8 cellular contexts compared by ENCODE assay signal in the genomic region with DNA sequence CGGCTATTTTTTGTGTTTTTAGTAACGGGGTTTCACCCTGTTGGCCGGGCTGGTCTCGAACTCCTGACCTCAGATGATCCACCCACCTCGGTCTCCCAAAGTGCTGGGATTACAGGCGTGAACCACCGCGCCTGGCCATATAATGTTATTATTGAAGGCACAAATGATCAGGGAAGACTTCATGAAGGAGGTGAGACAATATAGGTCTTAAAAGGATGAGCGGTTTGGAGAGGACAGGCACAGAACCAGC. TPM values are rescaled to one million over a fixed set of nuclear protein-coding genes. Genes with fewer than 3 reads are reported as not detected.
DNase-seq lines count a peak whose midpoint lies in the region; ATAC-seq, FAIRE-seq and TF ChIP-seq lines count a peak whose summit lies in the region.
"Not testable (repeated sequence)": the region's sequence is repeated elsewhere in the genome, so short reads cannot be mapped to it uniquely, and the experiment has no call there.

No MANE protein-coding gene starts in this region.

- DNase-seq in Caco-2; T-helper 2 cell treated with Interferon-gamma antibody and Interleukin-4, amounts not matched to agents 5 μg/mL and 100 μg/mL, for 36 hours (ENCODE audit: low spot score); H1 (ENCODE audit: low read depth in 1 of 2, low spot score in 2 of 2); kidney; suprapubic skin (ENCODE audit: low spot score in 2 of 2): not testable (repeated sequence)
- DNase-seq in activated naive CD4-positive, alpha-beta T cell treated with anti-CD3 and anti-CD28 coated beads, Interleukin-2, amount 10 ng/mL, durations not matched to agents 7 days and 5 days = peak; percentile 29

- H2AFZ ChIP-seq in H1 (ENCODE audit: low read length) = not testable (repeated sequence)
- H2AFZ ChIP-seq in parathyroid adenoma = peak overlapping the region; percentile 65

- not testable (repeated sequence) for H2BK15ac ChIP-seq in H1 (ENCODE audit: low read length)

- not testable (repeated sequence) for TF ChIP-seq POLR2A in H1 (IDR thresholded peaks at IDR 0.05; ENCODE audit: control extremely low read depth in 1 of 2, low read depth in 2 of 2, low read length in 2 of 2); suprapubic skin (IDR thresholded peaks at IDR 0.05)

- FAIRE-seq in H1 (lab: Jason Lieb, UNC); kidney (lab: Jason Lieb, UNC): not testable (repeated sequence)

- 28% methylated on average over 9 of the region's 9 CpGs; no CpG with 5 or more reads in 1 of the 2 experiments for WGBS in H1 (ENCODE audit: extremely low coverage in 1 of 2, insufficient coverage in 1 of 2, insufficient read length in 1 of 2, insufficient replicate concordance in 2 of 2, low coverage in 1 of 2, low lambda C conversion rate in 2 of 2, missing lambda C conversion rate in 1 of 2), 2 experiments
- 7% methylated on average over 9 of the region's 9 CpGs for WGBS in suprapubic skin

- H3K4me1 ChIP-seq in Caco-2 = peaks cover 11% of the 10 kb centered on the region; the same call in 1 of the 2 replicates
- H3K4me1 ChIP-seq in H1 (replicated peaks in 1 of 4; ENCODE audit: control insufficient read depth in 3 of 4, insufficient read depth in 4 of 4, low read length in 3 of 4) = not testable (repeated sequence)
- peaks cover 4 to 11% of the 10 kb centered on the region in 2 donors for H3K4me1 ChIP-seq in kidney (ENCODE audit: control insufficient read depth in 1 of 2, insufficient read depth in 1 of 2, low read depth in 1 of 2, low read length in 2 of 2)
- H3K4me1 ChIP-seq in parathyroid adenoma = peaks cover 12% of the 10 kb centered on the region
- peaks cover 39% of the 10 kb centered on the region for H3K4me1 ChIP-seq in suprapubic skin

- H4K20me1 ChIP-seq in H1 (replicated peaks in 1 of 2; ENCODE audit: control insufficient read depth in 1 of 2, insufficient read depth in 2 of 2, low read length in 2 of 2) = not testable (repeated sequence)

- ATAC-seq in HG03064 (IDR thresholded peaks at IDR 0.05; ENCODE audit: low read depth, unreplicated experiment) = peak; percentile 17

- not testable (repeated sequence) for H3K23me2 ChIP-seq in H1 (ENCODE audit: low read depth, low read length)

- H4K91ac ChIP-seq in H1 (replicated peaks; ENCODE audit: insufficient read length, low read length) = not testable (repeated sequence)

- not testable (repeated sequence) for H2BK5ac ChIP-seq in H1 (ENCODE audit: low read depth, low read length)

- CTCF ChIA-PET in Caco-2 (lab: Charles Lee) = interaction anchor here (0.6 to 2.9 kb wide), 34 partner anchors 8 to 1375 kb away, joined by 3 to 77 read pairs (median 5); a partner anchor contains a TSS
- CTCF ChIA-PET in activated naive CD4-positive, alpha-beta T cell treated with anti-CD3 and anti-CD28 coated beads, Interleukin-2, amount 10 ng/mL, durations not matched to agents 7 days and 5 days (lab: Charles Lee) = interaction anchor here (0.6 to 4.7 kb wide), 7 partner anchors 12 to 1642 kb away, joined by 3 to 19 read pairs (median 4); a partner anchor contains a TSS
- CTCF ChIA-PET in H1 (lab: Charles Lee; ENCODE audit: partially characterized antibody) = interaction anchor here (0.8 to 4.6 kb wide), 20 partner anchors 8 to 380 kb away, joined by 3 to 27 read pairs (median 4); no protein-coding TSS in a partner anchor

- H3K4ac ChIP-seq in H1 (replicated peaks; ENCODE audit: insufficient read length, low read depth, low read length) = not testable (repeated sequence)

- H3K4me2 ChIP-seq in H1 (ENCODE audit: insufficient read depth in 1 of 2, low read depth in 2 of 2, low read length in 2 of 2) = peak overlapping the region; percentile 18 to 46; a peak in 3 of 4 replicates
- not testable (repeated sequence) for H3K4me2 ChIP-seq in parathyroid adenoma (ENCODE audit: low read length)

- POLR2A ChIA-PET in Caco-2 (lab: Charles Lee) = interaction anchor here (0.7 to 1.6 kb wide), 6 partner anchors 12 to 263 kb away, joined by 5 to 28 read pairs (median 9); a partner anchor contains a TSS
- POLR2A ChIA-PET in H1 (lab: Charles Lee; ENCODE audit: partially characterized antibody) = interaction anchor here (0.6 to 1.9 kb wide), 18 partner anchors 9 to 240 kb away, joined by 3 to 9 read pairs (median 4); a partner anchor contains a TSS

- H3K36me3 ChIP-seq in Caco-2 (ENCODE audit: control insufficient read depth, insufficient read depth, low read length); H1 (ENCODE audit: control insufficient read depth in 2 of 4, insufficient read depth in 4 of 4, low read length in 3 of 4); kidney (ENCODE audit: control insufficient read depth in 1 of 2, insufficient read depth in 2 of 2, low read length in 2 of 2); parathyroid adenoma (ENCODE audit: control insufficient read depth, insufficient read depth, low read length); suprapubic skin: not testable (repeated sequence)

- not testable (repeated sequence) for H3K79me1 ChIP-seq in H1 (ENCODE audit: low read depth, low read length)

- intact Hi-C loops in Caco-2 (cut with micrococcal nuclease; ENCODE audit: unreplicated experiment) = loop anchor here (1.0 kb wide), 2 partner anchors 32 to 107 kb away; no protein-coding TSS in a partner anchor
- intact Hi-C loops in kidney (cut with DNase I) = not testable (repeated sequence)

- H3K4me3 ChIP-seq in Caco-2 (ENCODE audit: low read depth, low read length) = peak overlapping the region; percentile 92
- peak overlapping the region; percentile 19 to 88 (median 45); a peak in 4 of 8 replicates for H3K4me3 ChIP-seq in H1 (ENCODE audit: extremely low read depth in 1 of 4, insufficient read depth in 2 of 4, low read depth in 3 of 4, low read length in 4 of 4)
- peak overlapping the region; percentile 43 to 88 for H3K4me3 ChIP-seq in kidney (ENCODE audit: low read length in 2 of 2)
- not testable (repeated sequence) for H3K4me3 ChIP-seq in parathyroid adenoma (ENCODE audit: low read depth, low read length)
- H3K4me3 ChIP-seq in suprapubic skin = peak overlapping the region; percentile 94

- H3K18ac ChIP-seq in H1 (ENCODE audit: extremely low read depth, low read length) = not testable (repeated sequence)

- not testable (repeated sequence) for H2AK5ac ChIP-seq in H1 (ENCODE audit: low read depth, low read length)

- TF ChIP-seq EP300 in H1 (IDR thresholded peaks at IDR 0.05; ENCODE audit: borderline replicate concordance in 1 of 2, low read depth in 2 of 2, low read length in 2 of 2); suprapubic skin (IDR thresholded peaks at IDR 0.05): not testable (repeated sequence)

- H3K27me3 Mint-ChIP-seq in Caco-2 (ENCODE audit: insufficient read depth, unreplicated experiment); activated naive CD4-positive, alpha-beta T cell treated with anti-CD3 and anti-CD28 coated beads, Interleukin-2, amount 10 ng/mL, durations not matched to agents 7 days and 5 days: not testable (repeated sequence)
- peaks cover 11% of the 10 kb centered on the region for H3K27me3 Mint-ChIP-seq in T-helper 2 cell treated with Interferon-gamma antibody and Interleukin-4, amounts not matched to agents 5 μg/mL and 100 μg/mL, for 36 hours (ENCODE audit: low read depth)

- H2BK120ac ChIP-seq in H1 (replicated peaks; ENCODE audit: low read depth, low read length) = not testable (repeated sequence)

- not testable (repeated sequence) for H3K9me3 ChIP-seq in Caco-2; H1 (ENCODE audit: insufficient read depth in 2 of 2, low read depth in 1 of 2, low read length in 1 of 2); kidney (ENCODE audit: control insufficient read depth in 1 of 2, low read length in 2 of 2); parathyroid adenoma (ENCODE audit: control insufficient read depth, low read length); suprapubic skin

- H4K5ac ChIP-seq in H1 (ENCODE audit: insufficient read length, low read depth, low read length) = not testable (repeated sequence)

- H3K27me3 ChIP-seq in Caco-2 (replicated peaks; ENCODE audit: control insufficient read depth, insufficient read depth, low read length); H1 (replicated peaks in 1 of 4; ENCODE audit: control insufficient read depth in 3 of 4, extremely low read depth in 1 of 4, insufficient read depth in 3 of 4, low read length in 3 of 4); parathyroid adenoma (ENCODE audit: control insufficient read depth, insufficient read depth, low read length); suprapubic skin: not testable (repeated sequence)

- H4K8ac ChIP-seq in H1 (ENCODE audit: extremely low read depth, insufficient read depth, low read length) = not testable (repeated sequence)

- peak overlapping the region; percentile 98 for H3K4me3 Mint-ChIP-seq in Caco-2 (ENCODE audit: unreplicated experiment)
- peak overlapping the region; percentile 97 for H3K4me3 Mint-ChIP-seq in T-helper 2 cell treated with Interferon-gamma antibody and Interleukin-4, amounts not matched to agents 5 μg/mL and 100 μg/mL, for 36 hours
- peak overlapping the region; percentile 100 for H3K4me3 Mint-ChIP-seq in activated naive CD4-positive, alpha-beta T cell treated with anti-CD3 and anti-CD28 coated beads, Interleukin-2, amount 10 ng/mL, durations not matched to agents 7 days and 5 days

- peaks cover 38% of the 10 kb centered on the region for H3K36me3 Mint-ChIP-seq in Caco-2 (ENCODE audit: insufficient read depth, unreplicated experiment)
- peaks cover 17% of the 10 kb centered on the region for H3K36me3 Mint-ChIP-seq in T-helper 2 cell treated with Interferon-gamma antibody and Interleukin-4, amounts not matched to agents 5 μg/mL and 100 μg/mL, for 36 hours (ENCODE audit: low read depth)
- peaks cover 18% of the 10 kb centered on the region for H3K36me3 Mint-ChIP-seq in activated naive CD4-positive, alpha-beta T cell treated with anti-CD3 and anti-CD28 coated beads, Interleukin-2, amount 10 ng/mL, durations not matched to agents 7 days and 5 days

- not testable (repeated sequence) for BruUV-seq in Caco-2 (replicated peaks; lab: Mats Ljungman, UMichigan)

- H3K9ac ChIP-seq in H1 (replicated peaks in 1 of 4; ENCODE audit: extremely low read depth in 1 of 4, low read depth in 3 of 4, low read length in 3 of 4); kidney (ENCODE audit: low read length in 2 of 2); parathyroid adenoma: not testable (repeated sequence)

- TF ChIP-seq CTCF in Caco-2 (IDR thresholded peaks at IDR 0.05; ENCODE audit: insufficient read depth in 1 of 2, low read depth in 1 of 2, low read length in 1 of 2, severe bottlenecking in 1 of 2, unreplicated experiment in 1 of 2); H1 (IDR thresholded peaks at IDR 0.05; ENCODE audit: control extremely low read depth in 1 of 3, insufficient read depth in 1 of 3, low read depth in 1 of 3, low read length in 3 of 3); kidney (IDR thresholded peaks at IDR 0.05; ENCODE audit: borderline replicate concordance, extremely low read depth, insufficient read depth); parathyroid adenoma (IDR thresholded peaks at IDR 0.05); suprapubic skin (IDR thresholded peaks at IDR 0.05): not testable (repeated sequence)

- TF ChIP-seq RAD21 in H1 (IDR thresholded peaks at IDR 0.05 in 1 of 2, conservative IDR thresholded peaks at IDR 0.05 in 1 of 2; ENCODE audit: low read depth in 2 of 2, low read length in 2 of 2) = not testable (repeated sequence)

- H2BK12ac ChIP-seq in H1 (ENCODE audit: low read depth, low read length) = not testable (repeated sequence)

- H2BK20ac ChIP-seq in H1 (ENCODE audit: low read length) = not testable (repeated sequence)

- H3K14ac ChIP-seq in H1 (ENCODE audit: insufficient read length) = not testable (repeated sequence)

- H3K23ac ChIP-seq in H1 (ENCODE audit: insufficient read length) = not testable (repeated sequence)

- not testable (repeated sequence) for H3K27ac ChIP-seq in H1 (ENCODE audit: low read depth, low read length); kidney (ENCODE audit: low read depth in 2 of 2, low read length in 2 of 2); parathyroid adenoma; suprapubic skin

- not testable (repeated sequence) for H3K56ac ChIP-seq in H1 (replicated peaks; ENCODE audit: insufficient read length, low read depth, low read length)

- H3K27ac Mint-ChIP-seq in Caco-2 (ENCODE audit: unreplicated experiment) = peak overlapping the region; percentile 99
- H3K27ac Mint-ChIP-seq in T-helper 2 cell treated with Interferon-gamma antibody and Interleukin-4, amounts not matched to agents 5 μg/mL and 100 μg/mL, for 36 hours = peak overlapping the region; percentile 100
- peak overlapping the region; percentile 99 for H3K27ac Mint-ChIP-seq in activated naive CD4-positive, alpha-beta T cell treated with anti-CD3 and anti-CD28 coated beads, Interleukin-2, amount 10 ng/mL, durations not matched to agents 7 days and 5 days

- H3K79me2 ChIP-seq in H1 (ENCODE audit: control insufficient read depth in 1 of 2, insufficient read depth in 2 of 2, low read length in 2 of 2) (peaks cover 8 to 52% of the 10 kb centered on the region in 2 experiments; a peak in 3 of 4 replicates), parathyroid adenoma (peaks cover 44% of the 10 kb centered on the region)

- H3K4me1 Mint-ChIP-seq in Caco-2 (ENCODE audit: low read depth, unreplicated experiment) = peaks cover 23% of the 10 kb centered on the region
- H3K4me1 Mint-ChIP-seq in T-helper 2 cell treated with Interferon-gamma antibody and Interleukin-4, amounts not matched to agents 5 μg/mL and 100 μg/mL, for 36 hours (ENCODE audit: low read depth) = peaks cover 18% of the 10 kb centered on the region
- H3K4me1 Mint-ChIP-seq in activated naive CD4-positive, alpha-beta T cell treated with anti-CD3 and anti-CD28 coated beads, Interleukin-2, amount 10 ng/mL, durations not matched to agents 7 days and 5 days = peaks cover 29% of the 10 kb centered on the region

- not testable (repeated sequence) for H3K9me3 Mint-ChIP-seq in Caco-2 (ENCODE audit: unreplicated experiment); T-helper 2 cell treated with Interferon-gamma antibody and Interleukin-4, amounts not matched to agents 5 μg/mL and 100 μg/mL, for 36 hours; activated naive CD4-positive, alpha-beta T cell treated with anti-CD3 and anti-CD28 coated beads, Interleukin-2, amount 10 ng/mL, durations not matched to agents 7 days and 5 days

RNA-seq across cellular contexts. Expression of a gene that starts 0.3 kb away (rescaled TPM):
- total RNA-seq in Caco-2 (2022) (133 and 134 TPM in 2 replicates), kidney (122 TPM), suprapubic skin (100 to 1,000 TPM in 3 of 4 donors, 10 to 100 TPM in 1; 91.6 to 258 (median 115) TPM)
- 143 and 144 TPM in 2 replicates for total RNA-seq in H1 (2021; fragmentation: NEBNext Ultra II Directional; extraction: Animal tissue kit (Norgen Biotek cat#: 25700))
- polyA plus RNA-seq in H1 (2011; rRNA removed) (29.1 and 45.3 TPM in 2 replicates), kidney (ENCODE audit: insufficient read depth, low read depth, low replicate concordance) (84.8 TPM)
- polyA plus RNA-seq in H1 (2011; cell fraction: cytosol; rRNA removed) = 68.3 TPM
- polyA plus RNA-seq in H1 (2011; cell fraction: nucleus; rRNA removed) = 102 TPM
- polyA plus RNA-seq in H1 (2012, experiment 1 of 2) = 81.7 to 147 TPM (median 94.4 TPM) in 4 replicates
- polyA plus RNA-seq in H1 (2012, experiment 2 of 2) = 5.3 TPM
- polyA plus RNA-seq in H1 (2013, experiment 1 of 2) = 139 TPM
- polyA plus RNA-seq in H1 (2013, experiment 2 of 2) = 144 TPM
- 211 and 297 TPM in 2 replicates for polyA minus RNA-seq in H1 (2011; rRNA and poly(A)+ RNA removed)
- polyA minus RNA-seq in H1 (2011; cell fraction: cytosol; rRNA and poly(A)+ RNA removed) = 89.5 TPM
- 346 TPM for polyA minus RNA-seq in H1 (2011; cell fraction: nucleus; rRNA and poly(A)+ RNA removed)
